Comparison of ENCODE assay signal across 33 cellular contexts in the genomic region with DNA sequence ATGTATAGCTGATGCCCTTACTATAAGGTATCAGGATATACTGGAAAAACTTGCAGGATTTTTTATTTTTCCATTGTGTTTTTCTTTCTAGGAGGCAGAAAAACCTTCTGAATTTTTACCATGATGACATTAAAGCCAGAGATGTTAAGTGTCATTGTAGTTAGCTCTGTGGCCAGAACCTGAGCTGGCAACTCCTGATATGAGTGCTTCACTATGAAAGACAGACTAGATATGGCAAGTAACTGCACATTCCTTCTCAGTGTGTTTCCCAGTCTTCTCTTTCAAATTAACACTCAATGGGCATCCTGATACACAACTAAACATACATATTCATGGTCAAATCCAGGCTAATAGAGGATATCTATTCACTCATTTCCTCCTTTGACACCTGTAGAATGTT.
"Had no signal": no experiment of that assay in that cellular context is flagged by ENCODE, and none has a peak within 500 bp of the region (broad histone marks: within the 10 kb centered on the region; RNA-seq: fewer than 3 reads in every experiment).

No MANE protein-coding gene starts in this region.

- H3K79me2 ChIP-seq: hepatocyte had no signal

- H2AFZ ChIP-seq: hepatocyte had no signal

- H3K4me1 Mint-ChIP-seq: activated B cell treated with CpG ODN at 0.5 μM for 24 hours; activated CD4-positive, alpha-beta T cell treated with anti-CD3 and anti-CD28 coated beads for 36 hours; T-helper 17 cell had no signal

- ATAC-seq: activated CD4-positive, alpha-beta T cell treated with anti-CD3 and anti-CD28 coated beads for 36 hours; activated CD8-positive, alpha-beta memory T cell treated with anti-CD3 and anti-CD28 coated beads, Interleukin-2, amount 10 ng/mL, durations not matched to agents 7 days and 5 days; activated CD8-positive, alpha-beta T cell treated with anti-CD3 and anti-CD28 coated beads, Interleukin-2, amount 10 ng/mL, durations not matched to agents 7 days and 5 days; activated naive CD4-positive, alpha-beta T cell treated with anti-CD3 and anti-CD28 coated beads, Interleukin-2, amount 50 U/mL, for 72 hours; body of pancreas; gastroesophageal sphincter; heart right ventricle; T-helper 17 cell had no signal

- FAIRE-seq: endometrium, endothelial cell of umbilical vein had no signal

- H3K36me3 Mint-ChIP-seq: activated CD4-positive, alpha-beta memory T cell treated with anti-CD3 and anti-CD28 coated beads for 36 hours; activated CD8-positive, alpha-beta memory T cell treated with anti-CD3 and anti-CD28 coated beads, Interleukin-2, amount 10 ng/mL, durations not matched to agents 7 days and 5 days; activated naive CD4-positive, alpha-beta T cell treated with anti-CD3 and anti-CD28 coated beads, Interleukin-2, amount 10 ng/mL, durations not matched to agents 7 days and 5 days; activated naive CD4-positive, alpha-beta T cell treated with anti-CD3 and anti-CD28 coated beads, Interleukin-2, amount 50 U/mL, for 72 hours; activated naive CD8-positive, alpha-beta T cell treated with anti-CD3 and anti-CD28 coated beads, Interleukin-2, amount 10 ng/mL, durations not matched to agents 7 days and 5 days had no signal

- H3K9me3 Mint-ChIP-seq: activated CD4-positive, alpha-beta memory T cell treated with anti-CD3 and anti-CD28 coated beads for 36 hours; activated CD4-positive, alpha-beta T cell treated with anti-CD3 and anti-CD28 coated beads, Interleukin-2, amount 10 ng/mL, durations not matched to agents 24 days and 14 days; activated naive CD4-positive, alpha-beta T cell treated with anti-CD3 and anti-CD28 coated beads, Interleukin-2, amount 10 ng/mL, durations not matched to agents 7 days and 5 days; activated naive CD8-positive, alpha-beta T cell treated with anti-CD3 and anti-CD28 coated beads, Interleukin-2, amount 10 ng/mL, durations not matched to agents 7 days and 5 days; T-helper 2 cell treated with Interferon-gamma antibody and Interleukin-4, amounts not matched to agents 5 μg/mL and 100 μg/mL, for 36 hours had no signal

- H3K9me3 ChIP-seq: body of pancreas, colonic mucosa, esophagus squamous epithelium, gastroesophageal sphincter had no signal

- H3K27ac Mint-ChIP-seq: activated B cell treated with CpG ODN at 0.5 μM for 24 hours; activated CD4-positive, alpha-beta memory T cell treated with anti-CD3 and anti-CD28 coated beads for 36 hours; activated CD4-positive, alpha-beta T cell treated with anti-CD3 and anti-CD28 coated beads for 36 hours; activated CD4-positive, alpha-beta T cell treated with anti-CD3 and anti-CD28 coated beads, Interleukin-2, amount 10 ng/mL, durations not matched to agents 24 days and 14 days; activated CD8-positive, alpha-beta memory T cell treated with anti-CD3 and anti-CD28 coated beads, Interleukin-2, amount 10 ng/mL, durations not matched to agents 7 days and 5 days; activated CD8-positive, alpha-beta T cell treated with anti-CD3 and anti-CD28 coated beads, Interleukin-2, amount 10 ng/mL, durations not matched to agents 7 days and 5 days; activated naive CD4-positive, alpha-beta T cell treated with anti-CD3 and anti-CD28 coated beads, Interleukin-2, amount 10 ng/mL, durations not matched to agents 7 days and 5 days; activated naive CD4-positive, alpha-beta T cell treated with anti-CD3 and anti-CD28 coated beads, Interleukin-2, amount 50 U/mL, for 72 hours; activated naive CD8-positive, alpha-beta T cell treated with anti-CD3 and anti-CD28 coated beads, Interleukin-2, amount 10 ng/mL, durations not matched to agents 7 days and 5 days; T-helper 17 cell; T-helper 2 cell treated with Interferon-gamma antibody and Interleukin-4, amounts not matched to agents 5 μg/mL and 100 μg/mL, for 36 hours had no signal

- H3K27me3 Mint-ChIP-seq: activated B cell treated with CpG ODN at 0.5 μM for 24 hours; activated CD8-positive, alpha-beta memory T cell treated with anti-CD3 and anti-CD28 coated beads, Interleukin-2, amount 10 ng/mL, durations not matched to agents 7 days and 5 days; activated naive CD4-positive, alpha-beta T cell treated with anti-CD3 and anti-CD28 coated beads, Interleukin-2, amount 10 ng/mL, durations not matched to agents 7 days and 5 days; activated naive CD8-positive, alpha-beta T cell treated with anti-CD3 and anti-CD28 coated beads, Interleukin-2, amount 10 ng/mL, durations not matched to agents 7 days and 5 days had no signal

- DNase-seq: activated B cell treated with CpG ODN at 0.5 μM for 24 hours; activated CD4-positive, alpha-beta memory T cell treated with anti-CD3 and anti-CD28 coated beads for 36 hours; activated CD4-positive, alpha-beta T cell treated with anti-CD3 and anti-CD28 coated beads for 36 hours; activated CD4-positive, alpha-beta T cell treated with anti-CD3 and anti-CD28 coated beads, Interleukin-2, amount 10 ng/mL, durations not matched to agents 24 days and 14 days; activated CD4-positive, CD25-positive, alpha-beta regulatory T cell treated with anti-CD3 and anti-CD28 coated beads, Interleukin-2, amount 50 U/mL, for 72 hours; activated CD8-positive, alpha-beta memory T cell treated with anti-CD3 and anti-CD28 coated beads, Interleukin-2, amount 10 ng/mL, durations not matched to agents 7 days and 5 days; activated CD8-positive, alpha-beta memory T cell treated with anti-CD3 and anti-CD28 coated beads, Interleukin-2, amount 50 U/mL, for 4 hours; activated CD8-positive, alpha-beta T cell treated with anti-CD3 and anti-CD28 coated beads, Interleukin-2, amount 10 ng/mL, durations not matched to agents 7 days and 5 days; activated gamma-delta T cell; activated naive CD4-positive, alpha-beta T cell; activated naive CD4-positive, alpha-beta T cell treated with anti-CD3 and anti-CD28 coated beads, Interleukin-2, amount 10 ng/mL, durations not matched to agents 7 days and 5 days; activated naive CD8-positive, alpha-beta T cell treated with anti-CD3 and anti-CD28 coated beads, Interleukin-2, amount 10 ng/mL, durations not matched to agents 7 days and 5 days; activated T-cell treated with anti-CD3 and anti-CD28 coated beads, Interleukin-2, amount 50 U/mL, for 1 hour; activated T-cell treated with anti-CD3 and anti-CD28 coated beads, Interleukin-2, amount 50 U/mL, for 48 hours; anterior cingulate cortex; body of pancreas; central memory CD4-positive, alpha-beta T cell; cerebellar nuclear complex; colonic mucosa; effector CD8-positive, alpha-beta T cell; esophagus squamous epithelium; foreskin melanocyte; heart right ventricle; T-helper 17 cell; T1000; WERI-Rb-1 had no signal

- H3K36me3 ChIP-seq: colonic mucosa, heart right ventricle, WERI-Rb-1 had no signal

- H3K4me2 ChIP-seq: hepatocyte had no signal

- H3K27ac ChIP-seq: body of pancreas, colonic mucosa, epithelial cell of prostate, esophagus squamous epithelium, gastroesophageal sphincter, heart right ventricle, hepatocyte, WERI-Rb-1 had no signal

- H3K27me3 ChIP-seq: body of pancreas, colonic mucosa, esophagus squamous epithelium, gastroesophageal sphincter, heart right ventricle, hepatocyte had no signal

- H3K4me3 ChIP-seq: body of pancreas, colonic mucosa, esophagus squamous epithelium, gastroesophageal sphincter, heart right ventricle, hepatocyte had no signal

- H3K4me1 ChIP-seq: body of pancreas, colonic mucosa, esophagus squamous epithelium, gastroesophageal sphincter, heart right ventricle had no signal

- H3K4me3 Mint-ChIP-seq: activated B cell treated with CpG ODN at 0.5 μM for 24 hours; activated CD4-positive, alpha-beta memory T cell treated with anti-CD3 and anti-CD28 coated beads for 36 hours; activated CD4-positive, alpha-beta T cell treated with anti-CD3 and anti-CD28 coated beads for 36 hours; activated CD4-positive, alpha-beta T cell treated with anti-CD3 and anti-CD28 coated beads, Interleukin-2, amount 10 ng/mL, durations not matched to agents 24 days and 14 days; activated CD8-positive, alpha-beta memory T cell treated with anti-CD3 and anti-CD28 coated beads, Interleukin-2, amount 10 ng/mL, durations not matched to agents 7 days and 5 days; activated CD8-positive, alpha-beta T cell treated with anti-CD3 and anti-CD28 coated beads, Interleukin-2, amount 10 ng/mL, durations not matched to agents 7 days and 5 days; activated naive CD4-positive, alpha-beta T cell treated with anti-CD3 and anti-CD28 coated beads, Interleukin-2, amount 10 ng/mL, durations not matched to agents 7 days and 5 days; activated naive CD8-positive, alpha-beta T cell treated with anti-CD3 and anti-CD28 coated beads, Interleukin-2, amount 10 ng/mL, durations not matched to agents 7 days and 5 days; T-helper 17 cell; T-helper 2 cell treated with Interferon-gamma antibody and Interleukin-4, amounts not matched to agents 5 μg/mL and 100 μg/mL, for 36 hours had no signal
